Comparison of ENCODE assay signal across 1 cellular context in genomic region chr7:105876964-105877601, GRCh38.
A peak's percentile ranks its signal among the peaks of the same experiment; 100 is the strongest.
TF ChIP-seq lines count a peak whose summit lies in the region.

No MANE protein-coding gene starts in this region.

TF ChIP-seq in HepG2, 621 proteins besides CTCF, POLR2A, EP300 and RAD21 (continued from another document and continues in another):
- TF ChIP-seq E2F1 (CRISPR knock-in tag; IDR thresholded peaks at IDR 0.05) (0 out of 2 replicates have a peak, but pooled peaks have one; percentile 36), EEA1 (CRISPR knock-in tag; IDR thresholded peaks at IDR 0.05; ENCODE audit: borderline replicate concordance) (peak; percentile 76; the same call in 1 of the 2 replicates), KDM1A (CRISPR knock-in tag; IDR thresholded peaks at IDR 0.05) (no peak), ZNF275 (CRISPR knock-in tag; IDR thresholded peaks at IDR 0.05; ENCODE audit: borderline replicate concordance) (no peak), HDAC2 (CRISPR knock-in tag; IDR thresholded peaks at IDR 0.05) (0 out of 2 replicates have a peak, but pooled peaks have one; percentile 25), ZNF597 (CRISPR knock-in tag; IDR thresholded peaks at IDR 0.05) (no peak), CERS6 (CRISPR knock-in tag; IDR thresholded peaks at IDR 0.05) (no peak), ZNF75D (CRISPR knock-in tag; IDR thresholded peaks at IDR 0.05; ENCODE audit: borderline replicate concordance) (no peak), HOXD1 (CRISPR knock-in tag; IDR thresholded peaks at IDR 0.05) (no peak), ZNF746 (CRISPR knock-in tag; IDR thresholded peaks at IDR 0.05) (peak; percentile 72; the same call in 1 of the 2 replicates), ZNF563 (CRISPR knock-in tag; IDR thresholded peaks at IDR 0.05) (no peak), NONO (IDR thresholded peaks at IDR 0.05) (no peak), NONO (CRISPR knock-in tag; conservative IDR thresholded peaks at IDR 0.05) (peak; percentile 35; the same call in 1 of the 2 replicates), CENPX (CRISPR knock-in tag; IDR thresholded peaks at IDR 0.05) (no peak), E2F2 (CRISPR knock-in tag; IDR thresholded peaks at IDR 0.05; ENCODE audit: borderline replicate concordance) (no peak), ELF3 (CRISPR knock-in tag; IDR thresholded peaks at IDR 0.05) (0 out of 2 replicates have a peak, but pooled peaks have one; percentile 34), SALL1 (CRISPR knock-in tag; IDR thresholded peaks at IDR 0.05) (peak; percentile 5; the same call in 1 of the 2 replicates), RBAK (CRISPR knock-in tag; IDR thresholded peaks at IDR 0.05) (no peak), SMAD9 (CRISPR knock-in tag; IDR thresholded peaks at IDR 0.05) (no peak), ATAD3A (CRISPR knock-in tag; IDR thresholded peaks at IDR 0.05) (no peak), FOXK2 (IDR thresholded peaks at IDR 0.05) (no peak), CREB1 (IDR thresholded peaks at IDR 0.05) (no peak), CREB1 (CRISPR knock-in tag; IDR thresholded peaks at IDR 0.05) (no peak), PAX8 (CRISPR knock-in tag; IDR thresholded peaks at IDR 0.05; ENCODE audit: borderline replicate concordance) (no peak), PATZ1 (CRISPR knock-in tag; IDR thresholded peaks at IDR 0.05) (peak; percentile 3; the same call in 1 of the 2 replicates), STAT6 (CRISPR knock-in tag; IDR thresholded peaks at IDR 0.05; ENCODE audit: borderline replicate concordance) (no peak), GATA4 (IDR thresholded peaks at IDR 0.05; ENCODE audit: borderline replicate concordance, low read depth) (no peak), CC2D1A (CRISPR knock-in tag; IDR thresholded peaks at IDR 0.05) (no peak), NR2F2 (IDR thresholded peaks at IDR 0.05; ENCODE audit: borderline replicate concordance, low read depth) (no peak), HMGA1 (CRISPR knock-in tag; conservative IDR thresholded peaks at IDR 0.05) (no peak), ZNF567 (CRISPR knock-in tag; IDR thresholded peaks at IDR 0.05; ENCODE audit: borderline replicate concordance) (no peak), CAMTA2 (CRISPR knock-in tag; IDR thresholded peaks at IDR 0.05; ENCODE audit: borderline replicate concordance) (no peak), MED8 (CRISPR knock-in tag; IDR thresholded peaks at IDR 0.05; ENCODE audit: insufficient replicate concordance) (no peak), KLF16 (CRISPR knock-in tag; IDR thresholded peaks at IDR 0.05) (0 out of 4 replicates have a peak, but pooled peaks of 1 of the 2 experiments have one; percentile 28), SRF (IDR thresholded peaks at IDR 0.05; ENCODE audit: low read depth, low read length) (no peak), PHF8 (CRISPR knock-in tag; IDR thresholded peaks at IDR 0.05) (peak; percentile 80), ARID3A (IDR thresholded peaks at IDR 0.05; ENCODE audit: low read depth, low read length) (no peak), ZNF580 (CRISPR knock-in tag; IDR thresholded peaks at IDR 0.05; ENCODE audit: borderline replicate concordance, low read depth) (peak; percentile 27; the same call in 1 of the 2 replicates), ZNF20 (CRISPR knock-in tag; IDR thresholded peaks at IDR 0.05) (no peak), NR1H2 (CRISPR knock-in tag; IDR thresholded peaks at IDR 0.05; ENCODE audit: borderline replicate concordance, low read depth) (no peak), AHDC1 (CRISPR knock-in tag; IDR thresholded peaks at IDR 0.05; ENCODE audit: borderline replicate concordance) (no peak), POGZ (CRISPR knock-in tag; IDR thresholded peaks at IDR 0.05) (0 out of 2 replicates have a peak, but pooled peaks have one; percentile 3), ZNF704 (CRISPR knock-in tag; IDR thresholded peaks at IDR 0.05; ENCODE audit: borderline replicate concordance) (no peak; the same call in 1 of the 2 replicates), ZC3H4 (CRISPR knock-in tag; IDR thresholded peaks at IDR 0.05; ENCODE audit: borderline replicate concordance) (no peak; the same call in 1 of the 2 replicates), ZNF33B (CRISPR knock-in tag; IDR thresholded peaks at IDR 0.05) (no peak), NR2F1 (CRISPR knock-in tag; IDR thresholded peaks at IDR 0.05) (no peak)
